22 cellular contexts compared by ENCODE assay signal in the genomic region with DNA sequence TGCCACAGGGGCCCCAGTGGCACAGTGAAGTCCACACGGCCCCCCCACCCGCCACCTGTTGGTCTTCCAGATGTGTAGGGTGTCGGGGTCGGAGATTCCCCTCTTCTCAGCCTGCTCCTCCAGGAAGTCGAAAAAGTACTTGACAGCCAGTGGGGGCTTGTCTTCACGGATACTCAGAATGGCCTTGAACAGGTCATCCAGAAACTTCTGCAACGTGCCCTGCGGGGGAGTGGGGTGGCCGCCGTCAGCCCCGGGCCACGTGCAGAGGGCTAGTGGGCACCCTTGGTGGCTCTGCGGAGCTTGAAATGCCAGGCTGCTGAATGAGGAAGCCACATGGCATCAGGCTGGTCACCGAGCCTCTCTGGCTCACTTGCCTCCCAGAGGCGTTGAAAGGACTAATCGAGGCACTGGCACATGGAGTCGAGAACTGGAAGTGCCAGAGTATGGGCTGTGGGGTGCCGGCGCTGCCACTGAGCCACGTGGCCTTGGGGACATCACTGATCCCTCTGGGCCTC. TPM values are rescaled to one million over a fixed set of nuclear protein-coding genes. Genes with fewer than 3 reads are reported as not detected.
A peak's percentile ranks its signal among the peaks of the same experiment; 100 is the strongest.
DNase-seq lines count a peak whose midpoint lies in the region; ATAC-seq and TF ChIP-seq lines count a peak whose summit lies in the region.
"Had no signal": no experiment of that assay in that cellular context is flagged by ENCODE, and none has a peak within 500 bp of the region (broad histone marks: within the 10 kb centered on the region; RNA-seq: fewer than 3 reads in every experiment).

No MANE protein-coding gene starts in this region.

- no peak for TF ChIP-seq CTCF in HFFc6 (IDR thresholded peaks at IDR 0.05)
- TF ChIP-seq CTCF in coronary artery (IDR thresholded peaks at IDR 0.05): no peak
- no peak for TF ChIP-seq CTCF in osteoblast (IDR thresholded peaks at IDR 0.05; ENCODE audit: extremely low read depth, low read depth, low read length)
- no peak for TF ChIP-seq CTCF in tibial artery (IDR thresholded peaks at IDR 0.05)

- H3K27ac ChIP-seq in coronary artery: peak overlapping the region; percentile 89
- peak overlapping the region; percentile 24 for H3K27ac ChIP-seq in osteoblast (ENCODE audit: low read depth, low read length)
- peak overlapping the region; percentile 86 to 90 for H3K27ac ChIP-seq in tibial artery

- peak overlapping the region; percentile 82 for H3K4me3 Mint-ChIP-seq in HFFc6
- no peak overlapping the region for H3K4me3 Mint-ChIP-seq in naive thymus-derived CD8-positive, alpha-beta T cell
- H3K4me3 Mint-ChIP-seq in activated T-helper 1 cell treated with anti-CD3 and anti-CD28 coated beads, Interleukin-12 subunit alpha, Interleukin-12 subunit beta, Interleukin-2, Interleukin-4 antibody, amounts not matched to agents 30 ng/mL and 10 ng/mL and 1 ng/mL, durations not matched to agents 14 hours and 24 hours and 36 hours: no peak overlapping the region
- H3K4me3 Mint-ChIP-seq: activated CD4-positive, alpha-beta T cell treated with anti-CD3 and anti-CD28 coated beads, Interleukin-2, amount 10 ng/mL, durations not matched to agents 7 days and 5 days; activated naive CD8-positive, alpha-beta T cell; CD8-positive, alpha-beta T cell; IgD-negative memory B cell had no signal

- peak overlapping the region; percentile 97 for H3K27ac Mint-ChIP-seq in HFFc6
- H3K27ac Mint-ChIP-seq in naive thymus-derived CD8-positive, alpha-beta T cell: no peak overlapping the region
- no peak overlapping the region for H3K27ac Mint-ChIP-seq in activated T-helper 1 cell treated with anti-CD3 and anti-CD28 coated beads, Interleukin-12 subunit alpha, Interleukin-12 subunit beta, Interleukin-2, Interleukin-4 antibody, amounts not matched to agents 30 ng/mL and 10 ng/mL and 1 ng/mL, durations not matched to agents 14 hours and 24 hours and 36 hours
- H3K27ac Mint-ChIP-seq: activated CD4-positive, alpha-beta T cell treated with anti-CD3 and anti-CD28 coated beads, Interleukin-2, amount 10 ng/mL, durations not matched to agents 7 days and 5 days; activated naive CD8-positive, alpha-beta T cell; CD8-positive, alpha-beta T cell had no signal

- H3K27me3 ChIP-seq in osteoblast (ENCODE audit: insufficient read depth, low read length) (no peaks in the 10 kb centered on the region), tibial artery (no peaks in the 10 kb centered on the region)

- H4K20me1 ChIP-seq in osteoblast (ENCODE audit: insufficient read depth, low read length): no peaks in the 10 kb centered on the region

- no peak for ATAC-seq in naive thymus-derived CD8-positive, alpha-beta T cell
- ATAC-seq: CD8-positive, alpha-beta T cell had no signal

- peaks cover 48% of the 10 kb centered on the region for H3K4me1 Mint-ChIP-seq in HFFc6 (ENCODE audit: low read depth)
- H3K4me1 Mint-ChIP-seq in naive thymus-derived CD8-positive, alpha-beta T cell: peaks cover 3 to 17% (median 4%) of the 10 kb centered on the region in 4 donors
- no peaks in the 10 kb centered on the region for H3K4me1 Mint-ChIP-seq in activated T-helper 1 cell treated with anti-CD3 and anti-CD28 coated beads, Interleukin-12 subunit alpha, Interleukin-12 subunit beta, Interleukin-2, Interleukin-4 antibody, amounts not matched to agents 30 ng/mL and 10 ng/mL and 1 ng/mL, durations not matched to agents 14 hours and 24 hours and 36 hours (ENCODE audit: low read depth)

- POLR2A ChIA-PET in naive thymus-derived CD8-positive, alpha-beta T cell (lab: Charles Lee): no interaction called here

- peak overlapping the region; percentile 34 for H3K4me2 ChIP-seq in osteoblast (ENCODE audit: insufficient read depth, low read length)

- peaks cover 35% of the 10 kb centered on the region for H3K4me1 ChIP-seq in osteoblast (ENCODE audit: insufficient read depth, low read length)
- H3K4me1 ChIP-seq in tibial artery: peaks cover 12 to 98% (median 83%) of the 10 kb centered on the region in 4 donors
- H3K4me1 ChIP-seq: HAP-1, parathyroid adenoma had no signal

- no peak overlapping the region for H2AFZ ChIP-seq in osteoblast (ENCODE audit: low read length)
- H2AFZ ChIP-seq: parathyroid adenoma had no signal

- intact Hi-C loops in tibial artery (cut with DNase I; ENCODE audit: low total_unique reads): loop anchor here (5.0 kb wide), 2 partner anchors 43 to 67 kb away; no protein-coding TSS in a partner anchor
- intact Hi-C loops in activated T-helper 1 cell treated with anti-CD3 and anti-CD28 coated beads, Interleukin-12 subunit alpha, Interleukin-12 subunit beta, Interleukin-2, Interleukin-4 antibody, amounts not matched to agents 30 ng/mL and 10 ng/mL and 1 ng/mL, durations not matched to agents 14 hours and 24 hours and 36 hours (cut with micrococcal nuclease): no loop called here

- DNase-seq in HFFc6 (no peak), coronary artery (ENCODE audit: low spot score) (no peak), osteoblast (ENCODE audit: insufficient read length, low spot score, missing footprints) (no peak), tibial artery (no peak), middle frontal gyrus (ENCODE audit: extremely low spot score, low spot score) (no peak)
- no peak for DNase-seq in naive thymus-derived CD8-positive, alpha-beta T cell
- DNase-seq in activated T-helper 1 cell treated with anti-CD3 and anti-CD28 coated beads, Interleukin-12 subunit alpha, Interleukin-12 subunit beta, Interleukin-2, Interleukin-4 antibody, amounts not matched to agents 30 ng/mL and 10 ng/mL and 1 ng/mL, durations not matched to agents 14 hours and 24 hours and 36 hours (ENCODE audit: low spot score): no peak
- DNase-seq: activated CD4-positive, alpha-beta T cell treated with anti-CD3 and anti-CD28 coated beads, Interleukin-2, amount 10 ng/mL, durations not matched to agents 7 days and 5 days; activated T-cell treated with anti-CD3 and anti-CD28 coated beads for 4 hours; glutamatergic neuron; kidney; NCI-H1048; NCI-H2107; SHP77; T-helper 9 cell had no signal

- H3K79me2 ChIP-seq in osteoblast (ENCODE audit: insufficient read depth, low read length): peaks cover 3% of the 10 kb centered on the region
- H3K79me2 ChIP-seq: parathyroid adenoma had no signal

- H3K36me3 Mint-ChIP-seq in HFFc6 (ENCODE audit: low read depth): peaks cover 27% of the 10 kb centered on the region
- no peaks in the 10 kb centered on the region for H3K36me3 Mint-ChIP-seq in naive thymus-derived CD8-positive, alpha-beta T cell
- H3K36me3 Mint-ChIP-seq in activated T-helper 1 cell treated with anti-CD3 and anti-CD28 coated beads, Interleukin-12 subunit alpha, Interleukin-12 subunit beta, Interleukin-2, Interleukin-4 antibody, amounts not matched to agents 30 ng/mL and 10 ng/mL and 1 ng/mL, durations not matched to agents 14 hours and 24 hours and 36 hours (ENCODE audit: low read depth): no peaks in the 10 kb centered on the region
- H3K36me3 Mint-ChIP-seq: activated naive CD8-positive, alpha-beta T cell had no signal

- no peaks in the 10 kb centered on the region for H3K9me3 Mint-ChIP-seq in HFFc6
- H3K9me3 Mint-ChIP-seq in naive thymus-derived CD8-positive, alpha-beta T cell: no peaks in the 10 kb centered on the region
- no peaks in the 10 kb centered on the region for H3K9me3 Mint-ChIP-seq in activated T-helper 1 cell treated with anti-CD3 and anti-CD28 coated beads, Interleukin-12 subunit alpha, Interleukin-12 subunit beta, Interleukin-2, Interleukin-4 antibody, amounts not matched to agents 30 ng/mL and 10 ng/mL and 1 ng/mL, durations not matched to agents 14 hours and 24 hours and 36 hours
- H3K9me3 Mint-ChIP-seq: activated CD4-positive, alpha-beta T cell treated with anti-CD3 and anti-CD28 coated beads, Interleukin-2, amount 10 ng/mL, durations not matched to agents 7 days and 5 days; CD8-positive, alpha-beta T cell; IgD-negative memory B cell had no signal

- no peak overlapping the region for H3K4me3 ChIP-seq in coronary artery
- H3K4me3 ChIP-seq in osteoblast (ENCODE audit: insufficient read depth, low read length): no peak overlapping the region
- no peak overlapping the region for H3K4me3 ChIP-seq in tibial artery
- H3K4me3 ChIP-seq: HAP-1, mucosa of descending colon had no signal

- H3K9me3 ChIP-seq in osteoblast (ENCODE audit: low read depth, low read length) (no peaks in the 10 kb centered on the region), tibial artery (no peaks in the 10 kb centered on the region)
- H3K9me3 ChIP-seq: HAP-1, mucosa of descending colon had no signal

- peaks cover 7% of the 10 kb centered on the region for H3K27me3 Mint-ChIP-seq in HFFc6 (ENCODE audit: insufficient read depth)
- peaks cover 0 to 5% (median 0%) of the 10 kb centered on the region in 5 donors for H3K27me3 Mint-ChIP-seq in naive thymus-derived CD8-positive, alpha-beta T cell
- peaks cover 8% of the 10 kb centered on the region for H3K27me3 Mint-ChIP-seq in activated T-helper 1 cell treated with anti-CD3 and anti-CD28 coated beads, Interleukin-12 subunit alpha, Interleukin-12 subunit beta, Interleukin-2, Interleukin-4 antibody, amounts not matched to agents 30 ng/mL and 10 ng/mL and 1 ng/mL, durations not matched to agents 14 hours and 24 hours and 36 hours (ENCODE audit: insufficient read depth)
- H3K27me3 Mint-ChIP-seq: activated CD4-positive, alpha-beta T cell treated with anti-CD3 and anti-CD28 coated beads, Interleukin-2, amount 10 ng/mL, durations not matched to agents 7 days and 5 days; activated naive CD8-positive, alpha-beta T cell had no signal

- H3K36me3 ChIP-seq in osteoblast (ENCODE audit: insufficient read depth, low read length) (peaks cover 64% of the 10 kb centered on the region), tibial artery (peaks cover 23 to 65% (median 42%) of the 10 kb centered on the region in 3 donors)

RNA-seq across cellular contexts. Expression of a gene that starts 16.6 kb away (rescaled TPM):
- total RNA-seq in HFFc6 (2021; fragmentation: NEBNext Ultra II Directional; extraction: Animal tissue kit (Norgen Biotek cat#: 25700)): not detected
- not detected in 2 replicates for total RNA-seq in osteoblast
- not detected for total RNA-seq in naive thymus-derived CD8-positive, alpha-beta T cell
- polyA plus RNA-seq in naive thymus-derived CD8-positive, alpha-beta T cell: not detected
- total RNA-seq in activated T-helper 1 cell treated with anti-CD3 and anti-CD28 coated beads, Interleukin-12 subunit alpha, Interleukin-12 subunit beta, Interleukin-2, Interleukin-4 antibody, amounts not matched to agents 30 ng/mL and 10 ng/mL and 1 ng/mL, durations not matched to agents 14 hours and 24 hours and 36 hours: not detected in 2 replicates
- total RNA-seq: activated CD4-positive, alpha-beta T cell treated with anti-CD3 and anti-CD28 coated beads, Interleukin-2, amount 10 ng/mL, durations not matched to agents 7 days and 5 days; CD8-positive, alpha-beta T cell; kidney; mucosa of descending colon; urinary bladder had no signal
- polyA plus RNA-seq: IgD-negative memory B cell, urinary bladder had no signal

RNA-seq across cellular contexts. Expression of a gene that starts 31.2 kb away (rescaled TPM):
- total RNA-seq in HFFc6 (2021; fragmentation: NEBNext Ultra II Directional; extraction: Animal tissue kit (Norgen Biotek cat#: 25700)): not detected
- not detected in 2 replicates for total RNA-seq in osteoblast
- under 1 TPM in 1 of 2 experiments, not detected in 1; 0.13 TPM for total RNA-seq in naive thymus-derived CD8-positive, alpha-beta T cell
- polyA plus RNA-seq in naive thymus-derived CD8-positive, alpha-beta T cell: not detected
- not detected in 2 replicates for total RNA-seq in activated T-helper 1 cell treated with anti-CD3 and anti-CD28 coated beads, Interleukin-12 subunit alpha, Interleukin-12 subunit beta, Interleukin-2, Interleukin-4 antibody, amounts not matched to agents 30 ng/mL and 10 ng/mL and 1 ng/mL, durations not matched to agents 14 hours and 24 hours and 36 hours
- total RNA-seq: activated CD4-positive, alpha-beta T cell treated with anti-CD3 and anti-CD28 coated beads, Interleukin-2, amount 10 ng/mL, durations not matched to agents 7 days and 5 days; CD8-positive, alpha-beta T cell; kidney; mucosa of descending colon; urinary bladder had no signal
- polyA plus RNA-seq: IgD-negative memory B cell, urinary bladder had no signal

RNA-seq across cellular contexts. Expression of a gene that starts 46.9 kb away (rescaled TPM):
- total RNA-seq in HFFc6 (2021; fragmentation: NEBNext Ultra II Directional; extraction: Animal tissue kit (Norgen Biotek cat#: 25700)): 100 to 1,000 TPM in 5 of 6 experiments, 10 to 100 TPM in 1; 86.7 to 118 (median 108) TPM
- 126 and 134 TPM in 2 replicates for total RNA-seq in osteoblast
- total RNA-seq in naive thymus-derived CD8-positive, alpha-beta T cell: 10 to 100 TPM in 1 of 2 experiments, 1 to 10 TPM in 1; 7.4 to 11.3 TPM
- polyA plus RNA-seq in naive thymus-derived CD8-positive, alpha-beta T cell: 1 to 10 TPM in 1 of 3 donors, under 1 TPM in 2; 0.25 to 1.2 (median 0.30) TPM
- total RNA-seq in activated T-helper 1 cell treated with anti-CD3 and anti-CD28 coated beads, Interleukin-12 subunit alpha, Interleukin-12 subunit beta, Interleukin-2, Interleukin-4 antibody, amounts not matched to agents 30 ng/mL and 10 ng/mL and 1 ng/mL, durations not matched to agents 14 hours and 24 hours and 36 hours: 1.3 and 1.7 TPM in 2 replicates

Comparison
In these comparisons a context has a peak if more than half of its experiments do, and no peak if none do; other contexts are left out.
1. H3K27ac ChIP-seq: peak in every context shown above with its lines; median percentile 89 in coronary artery; 88 in tibial artery; 24 in osteoblast.
2. RNA of a gene that starts 46.9 kb away (total RNA-seq): 126 to 134 TPM in osteoblast and 86.7 to 118 TPM in HFFc6; 7.4 to 11.3 TPM in naive thymus-derived CD8-positive, alpha-beta T cell and 1.3 to 1.7 TPM in activated T-helper 1 cell treated with anti-CD3 and anti-CD28 coated beads, Interleukin-12 subunit alpha, Interleukin-12 subunit beta, Interleukin-2, Interleukin-4 antibody, amounts not matched to agents 30 ng/mL and 10 ng/mL and 1 ng/mL, durations not matched to agents 14 hours and 24 hours and 36 hours; every median in the first group is over 4 times any median in the second.